Comparison of ENCODE assay signal across 2 cellular contexts in the genomic region with DNA sequence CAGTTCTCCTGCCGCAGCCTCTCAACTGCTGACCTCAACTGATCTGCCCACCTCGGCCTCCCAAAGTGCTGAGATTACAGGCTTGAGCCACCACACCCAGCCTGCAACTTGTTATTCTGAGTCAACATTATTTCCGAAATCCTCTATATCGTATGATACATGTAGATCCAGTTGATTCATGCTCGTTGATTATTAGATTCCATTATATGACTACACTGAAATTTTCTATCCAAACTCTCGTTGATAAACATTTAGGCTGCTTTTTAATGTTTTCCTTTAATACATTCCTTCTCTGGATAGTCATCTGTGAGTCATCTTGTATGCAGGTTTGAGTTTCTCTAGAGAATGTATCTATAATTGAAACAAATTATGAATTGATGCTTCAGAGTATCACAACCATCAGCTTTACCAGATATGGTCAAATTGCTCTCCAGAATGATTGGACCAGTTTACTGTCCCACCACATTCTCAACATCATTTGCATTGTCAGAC.
A peak's percentile ranks its signal among the peaks of the same experiment; 100 is the strongest.
TF ChIP-seq lines count a peak whose summit lies in the region.

No MANE protein-coding gene starts in this region.

TF ChIP-seq in IMR-90, 13 proteins besides CTCF, POLR2A, EP300 and RAD21:
- no peak for TF ChIP-seq RFX5 (IDR thresholded peaks at IDR 0.05; ENCODE audit: low read depth, low read length)
- no peak for TF ChIP-seq CHD1 (IDR thresholded peaks at IDR 0.05; ENCODE audit: low read depth, low read length)
- TF ChIP-seq RCOR1 (IDR thresholded peaks at IDR 0.05; ENCODE audit: insufficient replicate concordance, low read length) = no peak
- TF ChIP-seq FOS (IDR thresholded peaks at IDR 0.05; ENCODE audit: low read depth, low read length) = peak; percentile 90
- TF ChIP-seq MXI1 (IDR thresholded peaks at IDR 0.05; ENCODE audit: borderline replicate concordance, low read depth, low read length) = no peak
- TF ChIP-seq CEBPB (IDR thresholded peaks at IDR 0.05; ENCODE audit: low read depth, low read length) = peak; percentile 15; the same call in 1 of the 2 replicates
- TF ChIP-seq MAFK (IDR thresholded peaks at IDR 0.05; ENCODE audit: low read depth, low read length) = 0 out of 2 replicates have a peak, but pooled peaks have one; percentile 55
- no peak for TF ChIP-seq NFE2L2 (IDR thresholded peaks at IDR 0.05; ENCODE audit: low read depth, low read length)

TF ChIP-seq in K562, 482 proteins besides CTCF, POLR2A, EP300 and RAD21:
- TF ChIP-seq BRD9 (IDR thresholded peaks at IDR 0.05; ENCODE audit: low read depth, partially characterized antibody) (no peak), THRAP3 (IDR thresholded peaks at IDR 0.05; ENCODE audit: borderline replicate concordance) (no peak), FOSL1 (tag; conservative IDR thresholded peaks at IDR 0.05) (peak; percentile 43; the same call in 1 of the 2 replicates), BRD4 (IDR thresholded peaks at IDR 0.05) (no peak), TEAD2 (tag; IDR thresholded peaks at IDR 0.05) (no peak), ZNF668 (CRISPR knock-in tag; IDR thresholded peaks at IDR 0.05) (no peak), RBM15 (IDR thresholded peaks at IDR 0.05; ENCODE audit: insufficient read depth, low read length) (no peak), STAG1 (CRISPR knock-in tag; IDR thresholded peaks at IDR 0.05; ENCODE audit: borderline replicate concordance) (no peak), RBBP5 (IDR thresholded peaks at IDR 0.05; ENCODE audit: borderline replicate concordance, insufficient read depth, low read length, poor library complexity, severe bottlenecking) (no peak), ZNF79 (CRISPR knock-in tag; IDR thresholded peaks at IDR 0.05; ENCODE audit: low read depth) (no peak)
- TF ChIP-seq, protein P1, sequence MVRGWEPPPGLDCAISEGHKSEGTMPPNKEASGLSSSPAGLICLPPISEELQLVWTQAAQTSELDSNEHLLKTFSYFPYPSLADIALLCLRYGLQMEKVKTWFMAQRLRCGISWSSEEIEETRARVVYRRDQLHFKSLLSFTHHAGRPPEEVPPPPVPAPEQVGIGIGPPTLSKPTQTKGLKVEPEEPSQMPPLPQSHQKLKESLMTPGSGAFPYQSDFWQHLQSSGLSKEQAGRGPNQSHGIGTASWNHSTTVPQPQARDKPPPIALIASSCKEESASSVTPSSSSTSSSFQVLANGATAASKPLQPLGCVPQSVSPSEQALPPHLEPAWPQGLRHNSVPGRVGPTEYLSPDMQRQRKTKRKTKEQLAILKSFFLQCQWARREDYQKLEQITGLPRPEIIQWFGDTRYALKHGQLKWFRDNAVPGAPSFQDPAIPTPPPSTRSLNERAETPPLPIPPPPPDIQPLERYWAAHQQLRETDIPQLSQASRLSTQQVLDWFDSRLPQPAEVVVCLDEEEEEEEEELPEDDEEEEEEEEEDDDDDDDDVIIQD (CRISPR knock-in tag; IDR thresholded peaks at IDR 0.05) = no peak
- TF ChIP-seq, protein P2, sequence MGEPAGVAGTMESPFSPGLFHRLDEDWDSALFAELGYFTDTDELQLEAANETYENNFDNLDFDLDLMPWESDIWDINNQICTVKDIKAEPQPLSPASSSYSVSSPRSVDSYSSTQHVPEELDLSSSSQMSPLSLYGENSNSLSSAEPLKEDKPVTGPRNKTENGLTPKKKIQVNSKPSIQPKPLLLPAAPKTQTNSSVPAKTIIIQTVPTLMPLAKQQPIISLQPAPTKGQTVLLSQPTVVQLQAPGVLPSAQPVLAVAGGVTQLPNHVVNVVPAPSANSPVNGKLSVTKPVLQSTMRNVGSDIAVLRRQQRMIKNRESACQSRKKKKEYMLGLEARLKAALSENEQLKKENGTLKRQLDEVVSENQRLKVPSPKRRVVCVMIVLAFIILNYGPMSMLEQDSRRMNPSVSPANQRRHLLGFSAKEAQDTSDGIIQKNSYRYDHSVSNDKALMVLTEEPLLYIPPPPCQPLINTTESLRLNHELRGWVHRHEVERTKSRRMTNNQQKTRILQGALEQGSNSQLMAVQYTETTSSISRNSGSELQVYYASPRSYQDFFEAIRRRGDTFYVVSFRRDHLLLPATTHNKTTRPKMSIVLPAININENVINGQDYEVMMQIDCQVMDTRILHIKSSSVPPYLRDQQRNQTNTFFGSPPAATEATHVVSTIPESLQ (CRISPR knock-in tag; IDR thresholded peaks at IDR 0.05) = no peak
- TF ChIP-seq, protein P3, sequence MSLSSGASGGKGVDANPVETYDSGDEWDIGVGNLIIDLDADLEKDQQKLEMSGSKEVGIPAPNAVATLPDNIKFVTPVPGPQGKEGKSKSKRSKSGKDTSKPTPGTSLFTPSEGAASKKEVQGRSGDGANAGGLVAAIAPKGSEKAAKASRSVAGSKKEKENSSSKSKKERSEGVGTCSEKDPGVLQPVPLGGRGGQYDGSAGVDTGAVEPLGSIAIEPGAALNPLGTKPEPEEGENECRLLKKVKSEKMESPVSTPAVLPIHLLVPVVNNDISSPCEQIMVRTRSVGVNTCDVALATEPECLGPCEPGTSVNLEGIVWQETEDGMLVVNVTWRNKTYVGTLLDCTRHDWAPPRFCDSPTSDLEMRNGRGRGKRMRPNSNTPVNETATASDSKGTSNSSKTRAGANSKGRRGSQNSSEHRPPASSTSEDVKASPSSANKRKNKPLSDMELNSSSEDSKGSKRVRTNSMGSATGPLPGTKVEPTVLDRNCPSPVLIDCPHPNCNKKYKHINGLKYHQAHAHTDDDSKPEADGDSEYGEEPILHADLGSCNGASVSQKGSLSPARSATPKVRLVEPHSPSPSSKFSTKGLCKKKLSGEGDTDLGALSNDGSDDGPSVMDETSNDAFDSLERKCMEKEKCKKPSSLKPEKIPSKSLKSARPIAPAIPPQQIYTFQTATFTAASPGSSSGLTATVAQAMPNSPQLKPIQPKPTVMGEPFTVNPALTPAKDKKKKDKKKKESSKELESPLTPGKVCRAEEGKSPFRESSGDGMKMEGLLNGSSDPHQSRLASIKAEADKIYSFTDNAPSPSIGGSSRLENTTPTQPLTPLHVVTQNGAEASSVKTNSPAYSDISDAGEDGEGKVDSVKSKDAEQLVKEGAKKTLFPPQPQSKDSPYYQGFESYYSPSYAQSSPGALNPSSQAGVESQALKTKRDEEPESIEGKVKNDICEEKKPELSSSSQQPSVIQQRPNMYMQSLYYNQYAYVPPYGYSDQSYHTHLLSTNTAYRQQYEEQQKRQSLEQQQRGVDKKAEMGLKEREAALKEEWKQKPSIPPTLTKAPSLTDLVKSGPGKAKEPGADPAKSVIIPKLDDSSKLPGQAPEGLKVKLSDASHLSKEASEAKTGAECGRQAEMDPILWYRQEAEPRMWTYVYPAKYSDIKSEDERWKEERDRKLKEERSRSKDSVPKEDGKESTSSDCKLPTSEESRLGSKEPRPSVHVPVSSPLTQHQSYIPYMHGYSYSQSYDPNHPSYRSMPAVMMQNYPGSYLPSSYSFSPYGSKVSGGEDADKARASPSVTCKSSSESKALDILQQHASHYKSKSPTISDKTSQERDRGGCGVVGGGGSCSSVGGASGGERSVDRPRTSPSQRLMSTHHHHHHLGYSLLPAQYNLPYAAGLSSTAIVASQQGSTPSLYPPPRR (CRISPR knock-in tag; IDR thresholded peaks at IDR 0.05; ENCODE audit: borderline replicate concordance) = no peak
- TF ChIP-seq, protein P4, sequence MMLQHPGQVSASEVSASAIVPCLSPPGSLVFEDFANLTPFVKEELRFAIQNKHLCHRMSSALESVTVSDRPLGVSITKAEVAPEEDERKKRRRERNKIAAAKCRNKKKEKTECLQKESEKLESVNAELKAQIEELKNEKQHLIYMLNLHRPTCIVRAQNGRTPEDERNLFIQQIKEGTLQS (IDR thresholded peaks at IDR 0.05) = peak; percentile 31; the same call in 1 of the 2 replicates
- TF ChIP-seq, protein P4 (CRISPR knock-in tag; conservative IDR thresholded peaks at IDR 0.05) = no peak
